ENCODE assay signal across 1 cellular context in the genomic region with DNA sequence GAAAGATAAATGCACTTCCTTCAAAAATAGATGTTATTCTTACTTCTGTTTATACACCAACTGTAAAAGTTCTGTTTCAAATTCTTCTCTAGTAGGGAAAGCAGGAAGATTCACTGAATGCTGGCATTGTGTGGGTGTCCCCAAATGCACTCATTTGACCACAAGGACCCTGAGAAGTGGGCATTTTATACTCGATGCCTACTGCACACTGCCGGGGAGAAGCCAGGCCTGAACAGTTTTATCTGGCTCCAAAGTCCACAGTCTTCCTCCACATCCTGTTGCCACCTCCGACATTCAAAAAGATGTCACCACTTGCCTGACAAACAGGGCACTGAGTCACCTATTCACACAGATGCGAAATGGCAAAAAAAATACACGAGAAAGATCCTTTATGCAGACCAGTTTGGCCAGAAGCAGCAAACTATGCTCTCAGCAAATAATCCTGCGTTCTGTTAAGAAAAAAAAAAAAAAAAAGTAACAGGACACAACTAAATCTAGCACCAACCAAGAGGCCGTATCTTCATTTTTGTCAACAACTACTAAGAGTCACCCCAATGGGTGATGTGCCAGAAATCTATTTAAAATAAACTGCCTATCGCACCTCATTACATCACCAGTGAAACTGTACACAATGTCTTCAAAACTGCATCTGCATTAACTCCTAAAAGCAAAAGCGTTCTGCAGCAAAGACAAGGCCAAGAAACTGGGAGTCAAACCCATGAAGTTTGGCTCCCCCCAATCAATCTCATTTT.
TF ChIP-seq lines count a peak whose summit lies in the region.

No MANE protein-coding gene starts in this region.

TF ChIP-seq in HepG2, 621 proteins besides CTCF, POLR2A, EP300 and RAD21 (continues in another document):
- peak; percentile 92 for TF ChIP-seq HIC2 (CRISPR knock-in tag; IDR thresholded peaks at IDR 0.05; ENCODE audit: low read depth)
- no peak for TF ChIP-seq NR1H2 (CRISPR knock-in tag; IDR thresholded peaks at IDR 0.05; ENCODE audit: borderline replicate concordance, low read depth)
- TF ChIP-seq, protein P1, sequence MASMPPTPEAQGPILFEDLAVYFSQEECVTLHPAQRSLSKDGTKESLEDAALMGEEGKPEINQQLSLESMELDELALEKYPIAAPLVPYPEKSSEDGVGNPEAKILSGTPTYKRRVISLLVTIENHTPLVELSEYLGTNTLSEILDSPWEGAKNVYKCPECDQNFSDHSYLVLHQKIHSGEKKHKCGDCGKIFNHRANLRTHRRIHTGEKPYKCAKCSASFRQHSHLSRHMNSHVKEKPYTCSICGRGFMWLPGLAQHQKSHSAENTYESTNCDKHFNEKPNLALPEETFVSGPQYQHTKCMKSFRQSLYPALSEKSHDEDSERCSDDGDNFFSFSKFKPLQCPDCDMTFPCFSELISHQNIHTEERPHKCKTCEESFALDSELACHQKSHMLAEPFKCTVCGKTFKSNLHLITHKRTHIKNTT (CRISPR knock-in tag; IDR thresholded peaks at IDR 0.05): no peak
- peak; percentile 56 for TF ChIP-seq RBFOX2 (IDR thresholded peaks at IDR 0.05; ENCODE audit: low read depth, low read length)
- no peak for TF ChIP-seq TCF7 (IDR thresholded peaks at IDR 0.05; ENCODE audit: low read depth)
- no peak; the same call in 1 of the 2 replicates for TF ChIP-seq MEF2D (CRISPR knock-in tag; IDR thresholded peaks at IDR 0.05)
- TF ChIP-seq, protein P2, sequence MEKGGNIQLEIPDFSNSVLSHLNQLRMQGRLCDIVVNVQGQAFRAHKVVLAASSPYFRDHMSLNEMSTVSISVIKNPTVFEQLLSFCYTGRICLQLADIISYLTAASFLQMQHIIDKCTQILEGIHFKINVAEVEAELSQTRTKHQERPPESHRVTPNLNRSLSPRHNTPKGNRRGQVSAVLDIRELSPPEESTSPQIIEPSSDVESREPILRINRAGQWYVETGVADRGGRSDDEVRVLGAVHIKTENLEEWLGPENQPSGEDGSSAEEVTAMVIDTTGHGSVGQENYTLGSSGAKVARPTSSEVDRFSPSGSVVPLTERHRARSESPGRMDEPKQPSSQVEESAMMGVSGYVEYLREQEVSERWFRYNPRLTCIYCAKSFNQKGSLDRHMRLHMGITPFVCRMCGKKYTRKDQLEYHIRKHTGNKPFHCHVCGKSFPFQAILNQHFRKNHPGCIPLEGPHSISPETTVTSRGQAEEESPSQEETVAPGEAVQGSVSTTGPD (CRISPR knock-in tag; IDR thresholded peaks at IDR 0.05): no peak
- TF ChIP-seq SUZ12 (IDR thresholded peaks at IDR 0.05; ENCODE audit: low read depth, low read length): no peak
- peak; percentile 52 for TF ChIP-seq YY1 (IDR thresholded peaks at IDR 0.05; ENCODE audit: insufficient read depth, insufficient replicate concordance, low read depth, low read length)
- TF ChIP-seq BRCA1 (CRISPR knock-in tag; IDR thresholded peaks at IDR 0.05): no peak
- TF ChIP-seq TAF1 (CRISPR knock-in tag; IDR thresholded peaks at IDR 0.05): peak; percentile 38; the same call in 1 of the 2 replicates
- TF ChIP-seq ZNF124 (CRISPR knock-in tag; IDR thresholded peaks at IDR 0.05): peak; percentile 60; the same call in 1 of the 2 replicates
- TF ChIP-seq, protein P3, sequence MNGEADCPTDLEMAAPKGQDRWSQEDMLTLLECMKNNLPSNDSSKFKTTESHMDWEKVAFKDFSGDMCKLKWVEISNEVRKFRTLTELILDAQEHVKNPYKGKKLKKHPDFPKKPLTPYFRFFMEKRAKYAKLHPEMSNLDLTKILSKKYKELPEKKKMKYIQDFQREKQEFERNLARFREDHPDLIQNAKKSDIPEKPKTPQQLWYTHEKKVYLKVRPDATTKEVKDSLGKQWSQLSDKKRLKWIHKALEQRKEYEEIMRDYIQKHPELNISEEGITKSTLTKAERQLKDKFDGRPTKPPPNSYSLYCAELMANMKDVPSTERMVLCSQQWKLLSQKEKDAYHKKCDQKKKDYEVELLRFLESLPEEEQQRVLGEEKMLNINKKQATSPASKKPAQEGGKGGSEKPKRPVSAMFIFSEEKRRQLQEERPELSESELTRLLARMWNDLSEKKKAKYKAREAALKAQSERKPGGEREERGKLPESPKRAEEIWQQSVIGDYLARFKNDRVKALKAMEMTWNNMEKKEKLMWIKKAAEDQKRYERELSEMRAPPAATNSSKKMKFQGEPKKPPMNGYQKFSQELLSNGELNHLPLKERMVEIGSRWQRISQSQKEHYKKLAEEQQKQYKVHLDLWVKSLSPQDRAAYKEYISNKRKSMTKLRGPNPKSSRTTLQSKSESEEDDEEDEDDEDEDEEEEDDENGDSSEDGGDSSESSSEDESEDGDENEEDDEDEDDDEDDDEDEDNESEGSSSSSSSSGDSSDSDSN (CRISPR knock-in tag; IDR thresholded peaks at IDR 0.05): no peak
- TF ChIP-seq, protein P4, sequence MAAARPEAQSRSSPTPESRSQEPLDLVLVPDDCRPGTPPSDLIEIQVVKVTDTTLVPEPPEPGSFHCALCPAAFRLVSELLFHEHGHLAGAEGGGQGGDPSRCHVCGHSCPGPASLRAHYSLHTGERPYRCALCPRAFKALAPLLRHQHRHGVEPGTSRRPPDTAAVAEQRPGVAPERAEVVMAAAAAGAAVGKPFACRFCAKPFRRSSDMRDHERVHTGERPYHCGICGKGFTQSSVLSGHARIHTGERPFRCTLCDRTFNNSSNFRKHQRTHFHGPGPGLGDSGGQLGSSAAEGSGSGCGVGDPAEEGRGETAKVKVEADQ (CRISPR knock-in tag; IDR thresholded peaks at IDR 0.05; ENCODE audit: borderline replicate concordance): no peak
- TF ChIP-seq, protein P5, sequence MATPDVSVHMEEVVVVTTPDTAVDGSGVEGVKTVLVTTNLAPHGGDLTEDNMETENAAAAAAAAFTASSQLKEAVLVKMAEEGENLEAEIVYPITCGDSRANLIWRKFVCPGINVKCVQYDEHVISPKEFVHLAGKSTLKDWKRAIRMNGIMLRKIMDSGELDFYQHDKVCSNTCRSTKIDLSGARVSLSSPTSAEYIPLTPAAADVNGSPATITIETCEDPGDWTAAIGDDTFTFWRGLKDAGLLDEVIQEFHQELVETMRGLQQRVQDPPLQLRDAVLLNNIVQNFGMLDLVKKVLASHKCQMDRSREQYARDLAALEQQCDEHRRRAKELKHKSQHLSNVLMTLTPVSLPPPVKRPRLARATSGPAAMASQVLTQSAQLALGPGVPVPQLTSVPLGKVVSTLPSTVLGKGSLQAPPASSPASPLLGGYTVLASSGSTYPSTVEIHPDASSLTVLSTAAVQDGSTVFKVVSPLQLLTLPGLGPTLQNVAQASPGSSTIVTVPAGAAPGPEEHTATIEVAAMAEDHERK (CRISPR knock-in tag; IDR thresholded peaks at IDR 0.05; ENCODE audit: low read depth): no peak
- TF ChIP-seq, protein P6, sequence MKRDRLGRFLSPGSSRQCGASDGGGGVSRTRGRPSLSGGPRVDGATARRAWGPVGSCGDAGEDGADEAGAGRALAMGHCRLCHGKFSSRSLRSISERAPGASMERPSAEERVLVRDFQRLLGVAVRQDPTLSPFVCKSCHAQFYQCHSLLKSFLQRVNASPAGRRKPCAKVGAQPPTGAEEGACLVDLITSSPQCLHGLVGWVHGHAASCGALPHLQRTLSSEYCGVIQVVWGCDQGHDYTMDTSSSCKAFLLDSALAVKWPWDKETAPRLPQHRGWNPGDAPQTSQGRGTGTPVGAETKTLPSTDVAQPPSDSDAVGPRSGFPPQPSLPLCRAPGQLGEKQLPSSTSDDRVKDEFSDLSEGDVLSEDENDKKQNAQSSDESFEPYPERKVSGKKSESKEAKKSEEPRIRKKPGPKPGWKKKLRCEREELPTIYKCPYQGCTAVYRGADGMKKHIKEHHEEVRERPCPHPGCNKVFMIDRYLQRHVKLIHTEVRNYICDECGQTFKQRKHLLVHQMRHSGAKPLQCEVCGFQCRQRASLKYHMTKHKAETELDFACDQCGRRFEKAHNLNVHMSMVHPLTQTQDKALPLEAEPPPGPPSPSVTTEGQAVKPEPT (CRISPR knock-in tag; IDR thresholded peaks at IDR 0.05; ENCODE audit: low read depth): no peak
- peak; percentile 45 for TF ChIP-seq ZFY (CRISPR knock-in tag; IDR thresholded peaks at IDR 0.05)
- no peak for TF ChIP-seq SOX13 (IDR thresholded peaks at IDR 0.05)
- TF ChIP-seq SOX13 (CRISPR knock-in tag; conservative IDR thresholded peaks at IDR 0.05 in 1 of 2, IDR thresholded peaks at IDR 0.05 in 1 of 2): peak in 1 of 2 experiments; percentile 73; a peak in 2 of 4 replicates
- no peak for TF ChIP-seq ZHX2 (IDR thresholded peaks at IDR 0.05; ENCODE audit: low read depth)
- no peak for TF ChIP-seq ZHX2 (CRISPR knock-in tag; IDR thresholded peaks at IDR 0.05; ENCODE audit: borderline replicate concordance)
- TF ChIP-seq MAFF (IDR thresholded peaks at IDR 0.05; ENCODE audit: low read depth, low read length): peak; percentile 45
- TF ChIP-seq, protein P7, sequence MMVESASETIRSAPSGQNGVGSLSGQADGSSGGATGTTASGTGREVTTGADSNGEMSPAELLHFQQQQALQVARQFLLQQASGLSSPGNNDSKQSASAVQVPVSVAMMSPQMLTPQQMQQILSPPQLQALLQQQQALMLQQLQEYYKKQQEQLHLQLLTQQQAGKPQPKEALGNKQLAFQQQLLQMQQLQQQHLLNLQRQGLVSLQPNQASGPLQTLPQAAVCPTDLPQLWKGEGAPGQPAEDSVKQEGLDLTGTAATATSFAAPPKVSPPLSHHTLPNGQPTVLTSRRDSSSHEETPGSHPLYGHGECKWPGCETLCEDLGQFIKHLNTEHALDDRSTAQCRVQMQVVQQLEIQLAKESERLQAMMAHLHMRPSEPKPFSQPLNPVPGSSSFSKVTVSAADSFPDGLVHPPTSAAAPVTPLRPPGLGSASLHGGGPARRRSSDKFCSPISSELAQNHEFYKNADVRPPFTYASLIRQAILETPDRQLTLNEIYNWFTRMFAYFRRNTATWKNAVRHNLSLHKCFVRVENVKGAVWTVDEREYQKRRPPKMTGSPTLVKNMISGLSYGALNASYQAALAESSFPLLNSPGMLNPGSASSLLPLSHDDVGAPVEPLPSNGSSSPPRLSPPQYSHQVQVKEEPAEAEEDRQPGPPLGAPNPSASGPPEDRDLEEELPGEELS (CRISPR knock-in tag; IDR thresholded peaks at IDR 0.05): peak; percentile 64
- TF ChIP-seq DDIT3 (CRISPR knock-in tag; IDR thresholded peaks at IDR 0.05): no peak
- TF ChIP-seq GABPA (IDR thresholded peaks at IDR 0.05; ENCODE audit: low read depth, low read length): no peak
- 0 out of 2 replicates have a peak, but pooled peaks have one; percentile 32 for TF ChIP-seq GABPA (CRISPR knock-in tag; IDR thresholded peaks at IDR 0.05; ENCODE audit: low read depth)
- TF ChIP-seq ZSCAN25 (CRISPR knock-in tag; IDR thresholded peaks at IDR 0.05): no peak
- peak; percentile 87 for TF ChIP-seq RXRB (CRISPR knock-in tag; IDR thresholded peaks at IDR 0.05; ENCODE audit: borderline replicate concordance)
- no peak for TF ChIP-seq MTA3 (CRISPR knock-in tag; IDR thresholded peaks at IDR 0.05)
